In genomic region chr18:5295231-5295920, GRCh38 we compare ENCODE assay signal across 8 cellular contexts. TPM values are rescaled to one million over a fixed set of nuclear protein-coding genes. Genes with fewer than 3 reads are reported as not detected.
DNase-seq lines count a peak whose midpoint lies in the region; ATAC-seq and TF ChIP-seq lines count a peak whose summit lies in the region.

ZBTB14 (minus strand) TSS chr18:5295726; CDS start chr18:5293246, 2,480 bp downstream.

- peaks cover 32% of the 10 kb centered on the region for H3K36me3 Mint-ChIP-seq in activated T-helper 2 cell treated with anti-CD3 and anti-CD28 coated beads, Interferon-gamma antibody, Interleukin-2, Interleukin-4, amounts not matched to agents 10 μg/mL and 5 μg/mL and 100 μg/mL, durations not matched to agents 14 hours and 24 hours and 36 hours (ENCODE audit: low read depth)
- H3K36me3 Mint-ChIP-seq in naive thymus-derived CD8-positive, alpha-beta T cell = peaks cover 12 to 20% (median 15%) of the 10 kb centered on the region in 3 donors

- H3K4me3 ChIP-seq in OCI-LY7 (ENCODE audit: low read depth, low read length, poor library complexity, severe bottlenecking) = peak within 1 kb of the TSS; percentile 86
- peak within 1 kb of the TSS; percentile 77 for H3K4me3 ChIP-seq in fibroblast of mammary gland (ENCODE audit: control insufficient read depth, low read depth, low read length)

- CTCF ChIA-PET in OCI-LY7 (lab: Charles Lee; ENCODE audit: unreplicated experiment) = interaction anchor here (0.6 kb wide), 1 partner anchor 217 kb away, joined by 3 read pairs; no protein-coding TSS in a partner anchor

- H3K9me3 Mint-ChIP-seq in activated T-helper 2 cell treated with anti-CD3 and anti-CD28 coated beads, Interferon-gamma antibody, Interleukin-2, Interleukin-4, amounts not matched to agents 10 μg/mL and 5 μg/mL and 100 μg/mL, durations not matched to agents 14 hours and 24 hours and 36 hours = no peaks in the 10 kb centered on the region
- H3K9me3 Mint-ChIP-seq in naive thymus-derived CD8-positive, alpha-beta T cell = no peaks in the 10 kb centered on the region

- peaks cover 49% of the 10 kb centered on the region for H3K4me1 ChIP-seq in OCI-LY7 (ENCODE audit: insufficient read depth, low read length, poor library complexity, severe bottlenecking)

- no peaks in the 10 kb centered on the region for H3K9me3 ChIP-seq in OCI-LY7 (ENCODE audit: low read length)

- TF ChIP-seq CTCF in AG09319 (IDR thresholded peaks at IDR 0.05; ENCODE audit: low read depth, low read length) = no peak
- no peak for TF ChIP-seq CTCF in OCI-LY7 (conservative IDR thresholded peaks at IDR 0.05; ENCODE audit: low read length)
- TF ChIP-seq CTCF in fibroblast of mammary gland (conservative IDR thresholded peaks at IDR 0.05; ENCODE audit: control insufficient read depth, insufficient read depth, low read depth, low read length) = no peak

- H4K20me1 ChIP-seq in OCI-LY7 (ENCODE audit: insufficient read depth, low read length) = no peaks in the 10 kb centered on the region

- H3K4me1 Mint-ChIP-seq in activated T-helper 2 cell treated with anti-CD3 and anti-CD28 coated beads, Interferon-gamma antibody, Interleukin-2, Interleukin-4, amounts not matched to agents 10 μg/mL and 5 μg/mL and 100 μg/mL, durations not matched to agents 14 hours and 24 hours and 36 hours (ENCODE audit: low read depth) = peaks cover 17% of the 10 kb centered on the region
- peaks cover 15 to 47% (median 41%) of the 10 kb centered on the region in 4 donors for H3K4me1 Mint-ChIP-seq in naive thymus-derived CD8-positive, alpha-beta T cell

- H3K4me3 Mint-ChIP-seq in activated T-helper 2 cell treated with anti-CD3 and anti-CD28 coated beads, Interferon-gamma antibody, Interleukin-2, Interleukin-4, amounts not matched to agents 10 μg/mL and 5 μg/mL and 100 μg/mL, durations not matched to agents 14 hours and 24 hours and 36 hours (ENCODE audit: low read depth) = peak within 1 kb of the TSS; percentile 97
- H3K4me3 Mint-ChIP-seq in naive thymus-derived CD8-positive, alpha-beta T cell = peak within 1 kb of the TSS; percentile 92 to 97 (median 96)

- peak within 1 kb of the TSS; percentile 84 for H2AFZ ChIP-seq in OCI-LY7 (ENCODE audit: low read length)

- peak within 1 kb of the TSS; percentile 92 for H3K27ac ChIP-seq in OCI-LY7 (ENCODE audit: low read depth, low read length, poor library complexity, severe bottlenecking)

- no TSS peak for BruUV-seq in OCI-LY7 (replicated peaks; lab: Mats Ljungman, UMichigan)

- POLR2A ChIA-PET in OCI-LY7 (lab: Charles Lee) = interaction anchor here (0.6 to 4.8 kb wide), 12 partner anchors 7 to 1380 kb away, joined by 3 to 56 read pairs (median 4); no protein-coding TSS in a partner anchor
- POLR2A ChIA-PET in naive thymus-derived CD8-positive, alpha-beta T cell (lab: Charles Lee) = interaction anchor here (0.9 to 6.1 kb wide), 23 partner anchors 10 to 1848 kb away, joined by 3 to 289 read pairs (median 5); no protein-coding TSS in a partner anchor

- H3K4me2 ChIP-seq in OCI-LY7 (ENCODE audit: low read length) = peak within 1 kb of the TSS; percentile 98

- intact Hi-C loops in OCI-LY7 (cut with micrococcal nuclease; ENCODE audit: unreplicated experiment) = loop anchor here (5.0 to 10.0 kb wide), 3 partner anchors 128 to 1381 kb away; no protein-coding TSS in a partner anchor
- intact Hi-C loops in activated T-helper 2 cell treated with anti-CD3 and anti-CD28 coated beads, Interferon-gamma antibody, Interleukin-2, Interleukin-4, amounts not matched to agents 10 μg/mL and 5 μg/mL and 100 μg/mL, durations not matched to agents 14 hours and 24 hours and 36 hours (cut with micrococcal nuclease) = loop anchor here (5.0 to 10.0 kb wide), 4 partner anchors 162 to 1843 kb away; partner anchors contain the start of genes L3MBTL4 and TGIF1

- DNase-seq in AG09319 (ENCODE audit: extremely low read depth, low read depth) (peak; percentile 31), OCI-LY7 (ENCODE audit: low spot score) (peak; percentile 79), fibroblast of mammary gland (ENCODE audit: low read depth) (peak; percentile 42)
- DNase-seq in activated T-helper 2 cell treated with anti-CD3 and anti-CD28 coated beads, Interferon-gamma antibody, Interleukin-2, Interleukin-4, amounts not matched to agents 10 μg/mL and 5 μg/mL and 100 μg/mL, durations not matched to agents 14 hours and 24 hours and 36 hours (ENCODE audit: low spot score) = peak; percentile 69
- peak; percentile 54 to 84 (median 70) for DNase-seq in naive thymus-derived CD8-positive, alpha-beta T cell
- peak; percentile 62 for DNase-seq in stimulated activated naive CD4-positive, alpha-beta T cell treated with Interleukin-2 at 50 U/mL for 16 hours (lab: John Stamatoyannopoulos, UW)

- no peaks in the 10 kb centered on the region for H3K9me2 ChIP-seq in OCI-LY7 (ENCODE audit: insufficient read depth, low read length)

- peaks cover 40% of the 10 kb centered on the region for H3K79me2 ChIP-seq in OCI-LY7 (ENCODE audit: insufficient read depth, low read depth, low read length)

- H3K36me3 ChIP-seq in OCI-LY7 (ENCODE audit: insufficient read depth, low read length) = peaks cover 31% of the 10 kb centered on the region

- ATAC-seq in GM18907 (IDR thresholded peaks at IDR 0.05; ENCODE audit: unreplicated experiment) (peak; percentile 35), HG03108 (IDR thresholded peaks at IDR 0.05; ENCODE audit: unreplicated experiment) (peak; percentile 28)
- ATAC-seq in naive thymus-derived CD8-positive, alpha-beta T cell = peak; percentile 49 to 50

- H3K27ac Mint-ChIP-seq in activated T-helper 2 cell treated with anti-CD3 and anti-CD28 coated beads, Interferon-gamma antibody, Interleukin-2, Interleukin-4, amounts not matched to agents 10 μg/mL and 5 μg/mL and 100 μg/mL, durations not matched to agents 14 hours and 24 hours and 36 hours = peak within 1 kb of the TSS; percentile 99
- H3K27ac Mint-ChIP-seq in naive thymus-derived CD8-positive, alpha-beta T cell = peak within 1 kb of the TSS; percentile 96 to 99 (median 98)

- H3K27me3 Mint-ChIP-seq in activated T-helper 2 cell treated with anti-CD3 and anti-CD28 coated beads, Interferon-gamma antibody, Interleukin-2, Interleukin-4, amounts not matched to agents 10 μg/mL and 5 μg/mL and 100 μg/mL, durations not matched to agents 14 hours and 24 hours and 36 hours (ENCODE audit: low read depth) = peaks cover 6% of the 10 kb centered on the region
- H3K27me3 Mint-ChIP-seq in naive thymus-derived CD8-positive, alpha-beta T cell = peaks cover 0 to 5% (median 0%) of the 10 kb centered on the region in 5 donors

RNA-seq across cellular contexts. Expression of gene ZBTB14, which starts in this region (rescaled TPM):
- 28.1 and 29.6 TPM in 2 replicates for total RNA-seq in OCI-LY7 (2014; rRNA removed; shearing (Covaris generic))
- 33.9 and 37.8 TPM in 2 replicates for total RNA-seq in OCI-LY7 (2022)
- 19.2 and 20.2 TPM in 2 replicates for total RNA-seq in activated T-helper 2 cell treated with anti-CD3 and anti-CD28 coated beads, Interferon-gamma antibody, Interleukin-2, Interleukin-4, amounts not matched to agents 10 μg/mL and 5 μg/mL and 100 μg/mL, durations not matched to agents 14 hours and 24 hours and 36 hours
- 10 to 100 TPM; 42.7 to 48.7 TPM for total RNA-seq in naive thymus-derived CD8-positive, alpha-beta T cell
- polyA plus RNA-seq in naive thymus-derived CD8-positive, alpha-beta T cell = 10 to 100 TPM; 14.6 to 19.2 (median 18.4) TPM

Comparison
In these comparisons a context has a peak if more than half of its experiments do, and no peak if none do; other contexts are left out.
1. Peak in every context shown above with its lines: DNase-seq, ATAC-seq, H3K4me3 ChIP-seq and H3K27ac ChIP-seq.